Comparison of ENCODE assay signal across 9 cellular contexts in genomic region chr13:21181671-21182070, GRCh38.
"Had no signal": no experiment of that assay in that cellular context is flagged by ENCODE, and none has a peak within 500 bp of the region (broad histone marks: within the 10 kb centered on the region; RNA-seq: fewer than 3 reads in every experiment).

No MANE protein-coding gene starts in this region.

- H2AFZ ChIP-seq: GM23248 had no signal

- ATAC-seq: HCT116, HepG2 had no signal

- H3K4me3 ChIP-seq: GM23248, HAP-1 had no signal

- H3K27ac ChIP-seq: GM23248, HL-60 had no signal

- H3K9ac ChIP-seq: GM23248 had no signal

- DNase-seq: GM23248, GOT3, H7, HFFc6, KBM-7 had no signal
